In the genomic region with DNA sequence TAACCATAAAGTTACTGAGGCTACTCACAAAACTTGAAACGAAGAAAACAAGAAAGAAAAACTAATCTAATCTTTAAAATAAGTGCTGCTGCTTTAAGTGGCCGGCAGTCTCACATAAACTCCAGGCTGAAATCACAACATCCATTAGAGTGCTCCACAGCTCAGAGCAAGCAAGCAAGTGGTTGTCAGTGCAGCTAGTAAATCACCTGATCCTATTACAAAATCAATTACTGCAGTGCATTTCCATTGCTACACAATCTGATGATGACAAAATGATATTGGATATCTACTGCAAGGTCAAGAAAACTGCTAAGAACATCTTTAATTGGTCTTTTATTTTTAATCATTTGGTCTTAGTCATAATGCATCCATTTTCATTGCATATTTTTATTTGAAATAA, we compare ENCODE assay signal across 19 cellular contexts.
DNase-seq lines count a peak whose midpoint lies in the region; TF ChIP-seq lines count a peak whose summit lies in the region.
"Had no signal": no experiment of that assay in that cellular context is flagged by ENCODE, and none has a peak within 500 bp of the region (broad histone marks: within the 10 kb centered on the region; RNA-seq: fewer than 3 reads in every experiment).

No MANE protein-coding gene starts in this region.

- no peak overlapping the region for H3K27ac ChIP-seq in neural cell (ENCODE audit: low read length)

- no peaks in the 10 kb centered on the region for H3K36me3 Mint-ChIP-seq in chondrocyte (ENCODE audit: low read depth)

- TF ChIP-seq EP300 in neural cell (conservative IDR thresholded peaks at IDR 0.05; ENCODE audit: poor library complexity, severe bottlenecking) = no peak

- H3K36me3 ChIP-seq in endocrine pancreas (ENCODE audit: control insufficient read depth, insufficient read depth, low read length) = no peaks in the 10 kb centered on the region
- no peaks in the 10 kb centered on the region for H3K36me3 ChIP-seq in neural cell (ENCODE audit: insufficient read depth, low read length)
- H3K36me3 ChIP-seq: BE2C had no signal

- H3K79me2 ChIP-seq in neural cell (replicated peaks; ENCODE audit: insufficient read depth, low read length) = no peaks in the 10 kb centered on the region

- peaks cover 14% of the 10 kb centered on the region for H3K4me1 ChIP-seq in endocrine pancreas (ENCODE audit: control insufficient read depth, insufficient read depth, low read length)

- H4K20me1 ChIP-seq in neural cell (ENCODE audit: insufficient read depth) = no peaks in the 10 kb centered on the region

- H3K9me3 Mint-ChIP-seq in chondrocyte (ENCODE audit: low read depth) = no peaks in the 10 kb centered on the region
- H3K9me3 Mint-ChIP-seq: CD4-positive, CD25-positive, alpha-beta regulatory T cell; IgD-negative memory B cell had no signal

- peak; percentile 20 for DNase-seq in NCI-H510A treated with DMSO at 0.1 percent for 48 hours (lab: John Stamatoyannopoulos, UW)
- DNase-seq in NCI-H510A (lab: John Stamatoyannopoulos, UW) = no peak
- peak; percentile 25 for DNase-seq in NCI-H2227 (lab: John Stamatoyannopoulos, UW; ENCODE audit: unreplicated experiment)
- no peak for DNase-seq in UCSD-AML1 (lab: John Stamatoyannopoulos, UW; ENCODE audit: unreplicated experiment)
- DNase-seq in chondrocyte (ENCODE audit: low spot score) = no peak
- DNase-seq in kidney glomerular epithelial cell (lab: John Stamatoyannopoulos, UW) = no peak
- DNase-seq: BE2C; CD4-positive, CD25-positive, alpha-beta regulatory T cell; COR-L47; H7; Kasumi-1; MM.1S; NCI-H1105 treated with DMSO at 0.1 percent for 48 hours; NCI-H2029; NCI-H226; NCI-H526 had no signal

- peak overlapping the region; percentile 66 for H3K4me3 ChIP-seq in endocrine pancreas (ENCODE audit: control insufficient read depth, insufficient read depth, low read length)
- no peak overlapping the region for H3K4me3 ChIP-seq in neural cell (ENCODE audit: low read length)

- H3K4me1 Mint-ChIP-seq in chondrocyte (ENCODE audit: low read depth) = peaks cover 3% of the 10 kb centered on the region

- H3K27me3 ChIP-seq in endocrine pancreas (ENCODE audit: control insufficient read depth, insufficient read depth, low read length) = no peaks in the 10 kb centered on the region
- H3K27me3 ChIP-seq in neural cell (ENCODE audit: insufficient read depth, low read depth, low read length) = no peaks in the 10 kb centered on the region
- H3K27me3 ChIP-seq: BE2C had no signal

- H3K4me3 Mint-ChIP-seq in chondrocyte (ENCODE audit: unreplicated experiment) = no peak overlapping the region
- H3K4me3 Mint-ChIP-seq: CD4-positive, CD25-positive, alpha-beta regulatory T cell; IgD-negative memory B cell had no signal

- H3K27me3 Mint-ChIP-seq in chondrocyte (ENCODE audit: low read depth) = no peaks in the 10 kb centered on the region
- H3K27me3 Mint-ChIP-seq: CD4-positive, CD25-positive, alpha-beta regulatory T cell; IgD-negative memory B cell had no signal

- H2AFZ ChIP-seq in neural cell (ENCODE audit: low read depth, low read length) = no peak overlapping the region

- H3K27ac Mint-ChIP-seq in chondrocyte (ENCODE audit: unreplicated experiment) = no peak overlapping the region

- H3K9ac ChIP-seq in endocrine pancreas (ENCODE audit: control insufficient read depth, insufficient read depth, low read length) = no peak overlapping the region
- no peak overlapping the region for H3K9ac ChIP-seq in neural cell (ENCODE audit: low read length)

- H3K9me3 ChIP-seq in endocrine pancreas (ENCODE audit: control insufficient read depth, low read length) (no peaks in the 10 kb centered on the region), neural cell (ENCODE audit: low read length) (no peaks in the 10 kb centered on the region)
- H3K9me3 ChIP-seq: BE2C had no signal

- TF ChIP-seq CTCF in neural cell (IDR thresholded peaks at IDR 0.05; ENCODE audit: poor library complexity, severe bottlenecking) = no peak
- no peak for TF ChIP-seq CTCF in chondrocyte (IDR thresholded peaks at IDR 0.05)

- no peak overlapping the region for H3K4me2 ChIP-seq in neural cell (ENCODE audit: low read length)

- H3K9me2 ChIP-seq in neural cell (ENCODE audit: insufficient read depth, low read length) = no peaks in the 10 kb centered on the region

- TF ChIP-seq RAD21 in neural cell (conservative IDR thresholded peaks at IDR 0.05) = no peak

- H3F3A ChIP-seq in neural cell (ENCODE audit: insufficient read depth, low read length, poor library complexity, severe bottlenecking) = no peaks in the 10 kb centered on the region

TF ChIP-seq in neural cell, 6 proteins besides CTCF, POLR2A, EP300 and RAD21:
- TF ChIP-seq POLR2AphosphoS5 (IDR thresholded peaks at IDR 0.05) (peak; percentile 39), MXI1 (conservative IDR thresholded peaks at IDR 0.05; ENCODE audit: poor library complexity, severe bottlenecking) (no peak), EZH2 (IDR thresholded peaks at IDR 0.05; ENCODE audit: borderline replicate concordance, insufficient read depth, low read length, poor library complexity, severe bottlenecking) (no peak), TAF1 (IDR thresholded peaks at IDR 0.05; ENCODE audit: low read depth) (no peak)

Comparison
In these comparisons a context has a peak if more than half of its experiments do, and no peak if none do; other contexts are left out.
1. DNase-seq: peak in NCI-H510A treated with DMSO at 0.1 percent for 48 hours (single experiment) and NCI-H2227 (single experiment); none in NCI-H510A (single experiment), UCSD-AML1 (single experiment), chondrocyte (single experiment) and kidney glomerular epithelial cell (single experiment).